Comparison of ENCODE assay signal across 8 cellular contexts in the genomic region with DNA sequence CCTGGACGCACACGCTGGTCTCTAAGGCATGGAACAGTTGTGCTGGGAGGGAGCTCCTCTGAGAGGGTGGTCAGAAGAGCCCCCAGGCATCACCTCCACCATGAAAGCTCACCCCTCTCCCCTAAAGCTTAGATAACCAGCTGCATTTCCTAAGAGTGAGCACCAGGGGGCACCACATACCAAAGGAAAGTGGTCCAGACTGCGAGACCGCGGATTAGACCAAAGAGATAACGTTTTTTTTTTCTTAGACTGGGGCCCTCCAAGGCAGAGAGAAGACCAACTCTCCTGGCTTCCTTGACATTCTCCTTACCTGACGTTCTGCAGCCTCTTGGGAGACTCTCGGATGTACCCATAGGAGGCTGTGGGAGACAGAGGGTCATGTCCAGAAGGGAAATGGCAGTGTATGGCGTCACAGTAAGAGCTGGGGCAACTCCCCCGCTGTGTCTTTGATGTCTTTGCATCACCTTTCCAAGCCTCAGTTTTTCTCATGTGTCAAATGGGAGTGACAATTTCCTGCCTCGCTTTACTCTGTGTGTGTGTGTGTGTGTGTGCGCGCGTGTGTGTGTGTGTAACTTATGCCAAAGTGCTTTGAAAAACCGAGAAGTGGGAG. TPM values are rescaled to one million over a fixed set of nuclear protein-coding genes. Genes with fewer than 3 reads are reported as not detected.
DNase-seq lines count a peak whose midpoint lies in the region; ATAC-seq and TF ChIP-seq lines count a peak whose summit lies in the region.

No MANE protein-coding gene starts in this region.

- H3K4me1 Mint-ChIP-seq in activated CD8-positive, alpha-beta T cell treated with anti-CD3 and anti-CD28 coated beads for 36 hours (ENCODE audit: low read depth), result peaks cover 24% of the 10 kb centered on the region

- no peak overlapping the region for H3K4me3 ChIP-seq in effector memory CD4-positive, alpha-beta T cell (ENCODE audit: insufficient read depth, low read depth, low read length, poor library complexity, severe bottlenecking)

- peak overlapping the region; percentile 75 for H3K27ac Mint-ChIP-seq in activated CD8-positive, alpha-beta T cell treated with anti-CD3 and anti-CD28 coated beads for 36 hours

- H3K36me3 ChIP-seq in effector memory CD4-positive, alpha-beta T cell (ENCODE audit: control insufficient read depth, insufficient read depth, low read length), result no peaks in the 10 kb centered on the region

- H3K9me3 Mint-ChIP-seq in activated CD8-positive, alpha-beta T cell treated with anti-CD3 and anti-CD28 coated beads for 36 hours, result no peaks in the 10 kb centered on the region

- H3K27me3 Mint-ChIP-seq in activated CD8-positive, alpha-beta T cell treated with anti-CD3 and anti-CD28 coated beads for 36 hours, result peaks cover 2% of the 10 kb centered on the region

- intact Hi-C loops in activated CD8-positive, alpha-beta T cell treated with anti-CD3 and anti-CD28 coated beads for 36 hours (cut with micrococcal nuclease), result loop anchor here (2.0 kb wide), 1 partner anchor 193 kb away; no protein-coding TSS in a partner anchor

- ATAC-seq in GM21367 (IDR thresholded peaks at IDR 0.05; ENCODE audit: unreplicated experiment) (peak; percentile 45), HG03571 (IDR thresholded peaks at IDR 0.05; ENCODE audit: unreplicated experiment) (no peak)
- ATAC-seq in activated CD8-positive, alpha-beta T cell treated with anti-CD3 and anti-CD28 coated beads for 36 hours, result peak; percentile 83

- POLR2A ChIA-PET in activated CD8-positive, alpha-beta T cell treated with anti-CD3 and anti-CD28 coated beads for 36 hours (lab: Charles Lee), result interaction anchor here (0.9 to 2.1 kb wide), 6 partner anchors 49 to 218 kb away, joined by 3 to 9 read pairs (median 4); no protein-coding TSS in a partner anchor

- H3K4me3 Mint-ChIP-seq in activated CD8-positive, alpha-beta T cell treated with anti-CD3 and anti-CD28 coated beads for 36 hours, result peak overlapping the region; percentile 59

- H3K27me3 ChIP-seq in effector memory CD4-positive, alpha-beta T cell (replicated peaks; ENCODE audit: control insufficient read depth, insufficient read depth, low read length, poor library complexity, severe bottlenecking), result no peaks in the 10 kb centered on the region

- peak; percentile 85 for TF ChIP-seq CTCF in AG09319 (IDR thresholded peaks at IDR 0.05; ENCODE audit: low read depth, low read length)
- peak; percentile 89 for TF ChIP-seq CTCF in activated CD8-positive, alpha-beta T cell treated with anti-CD3 and anti-CD28 coated beads for 36 hours (IDR thresholded peaks at IDR 0.05)

- DNase-seq in AG09319 (ENCODE audit: extremely low read depth, low read depth), result peak; percentile 27
- DNase-seq in NCI-H748 treated with DMSO at 0.1 percent for 48 hours (lab: John Stamatoyannopoulos, UW), result peak; percentile 22
- DNase-seq in activated CD8-positive, alpha-beta T cell treated with anti-CD3 and anti-CD28 coated beads for 36 hours, result peak; percentile 80
- peak; percentile 56 to 68 (median 57) for DNase-seq in effector memory CD4-positive, alpha-beta T cell
- DNase-seq in middle frontal gyrus (ENCODE audit: extremely low spot score, low spot score), result peak; percentile 31
- DNase-seq in stimulated activated CD8-positive, alpha-beta memory T cell treated with anti-CD3 and anti-CD28 coated beads, Interleukin-4, amount 100 ng/mL, for 24 hours (ENCODE audit: low read depth), result peak; percentile 53

- CTCF ChIA-PET in activated CD8-positive, alpha-beta T cell treated with anti-CD3 and anti-CD28 coated beads for 36 hours (lab: Charles Lee), result interaction anchor here (0.6 to 6.6 kb wide), 43 partner anchors 10 to 636 kb away, joined by 3 to 376 read pairs (median 5); partner anchors contain the start of genes IFNLR1, NIPAL3 and STPG1

- H3K36me3 Mint-ChIP-seq in activated CD8-positive, alpha-beta T cell treated with anti-CD3 and anti-CD28 coated beads for 36 hours (ENCODE audit: low read depth), result no peaks in the 10 kb centered on the region

- peaks cover 6% of the 10 kb centered on the region for H3K4me1 ChIP-seq in effector memory CD4-positive, alpha-beta T cell (ENCODE audit: control insufficient read depth, insufficient read depth, low read length, poor library complexity, severe bottlenecking)

- no peaks in the 10 kb centered on the region for H3K9me3 ChIP-seq in effector memory CD4-positive, alpha-beta T cell (ENCODE audit: control insufficient read depth, low read length)

- H3K27ac ChIP-seq in effector memory CD4-positive, alpha-beta T cell (ENCODE audit: insufficient read depth, low read length, poor library complexity, severe bottlenecking), result no peak overlapping the region

RNA-seq across cellular contexts. Expression of gene IFNLR1, which starts 12.3 kb away (rescaled TPM):
- total RNA-seq in activated CD8-positive, alpha-beta T cell treated with anti-CD3 and anti-CD28 coated beads for 36 hours, result 1 to 10 TPM; 4.8 to 6.4 TPM

RNA-seq across cellular contexts. Expression of gene IL22RA1, which starts 56.5 kb away (rescaled TPM):
- not detected for total RNA-seq in activated CD8-positive, alpha-beta T cell treated with anti-CD3 and anti-CD28 coated beads for 36 hours

Comparison
In these comparisons a context has a peak if more than half of its experiments do, and no peak if none do; other contexts are left out.
1. DNase-seq: peak in every context shown above with its lines; median percentile 80 in activated CD8-positive, alpha-beta T cell treated with anti-CD3 and anti-CD28 coated beads for 36 hours; 57 in effector memory CD4-positive, alpha-beta T cell; 53 in stimulated activated CD8-positive, alpha-beta memory T cell treated with anti-CD3 and anti-CD28 coated beads, Interleukin-4, amount 100 ng/mL, for 24 hours; 31 in middle frontal gyrus; 27 in AG09319; 22 in NCI-H748 treated with DMSO at 0.1 percent for 48 hours.